Comparison of ENCODE assay signal across 27 cellular contexts in genomic region chr1:230276401-230276800, GRCh38.
DNase-seq lines count a peak whose midpoint lies in the region; ATAC-seq and TF ChIP-seq lines count a peak whose summit lies in the region.
"Had no signal": no experiment of that assay in that cellular context is flagged by ENCODE, and none has a peak within 500 bp of the region (broad histone marks: within the 10 kb centered on the region; RNA-seq: fewer than 3 reads in every experiment).

No MANE protein-coding gene starts in this region.

- no peaks in the 10 kb centered on the region for H3K27me3 Mint-ChIP-seq in activated naive CD8-positive, alpha-beta T cell treated with anti-CD3 and anti-CD28 coated beads for 36 hours
- H3K27me3 Mint-ChIP-seq in activated naive CD8-positive, alpha-beta T cell treated with anti-CD3 and anti-CD28 coated beads, Interleukin-2, amount 50 U/mL, for 24 hours: no peaks in the 10 kb centered on the region
- no peaks in the 10 kb centered on the region for H3K27me3 Mint-ChIP-seq in naive thymus-derived CD8-positive, alpha-beta T cell
- H3K27me3 Mint-ChIP-seq: CD4-positive, CD25-positive, alpha-beta regulatory T cell; stimulated activated naive CD8-positive, alpha-beta T cell treated with anti-CD3 and anti-CD28 coated beads, Interleukin-15, Interleukin-2, amounts not matched to agents 100 ng/mL and 50 ng/mL, for 24 hours; type B pancreatic cell had no signal

- H3K27ac Mint-ChIP-seq in activated naive CD8-positive, alpha-beta T cell treated with anti-CD3 and anti-CD28 coated beads for 36 hours: peak overlapping the region; percentile 31
- no peak overlapping the region for H3K27ac Mint-ChIP-seq in activated naive CD8-positive, alpha-beta T cell treated with anti-CD3 and anti-CD28 coated beads, Interleukin-2, amount 50 U/mL, for 24 hours
- H3K27ac Mint-ChIP-seq in naive thymus-derived CD8-positive, alpha-beta T cell: peak overlapping the region in 6 of 10 donors; percentile 9 to 92 (median 73)
- H3K27ac Mint-ChIP-seq: CD4-positive, CD25-positive, alpha-beta regulatory T cell; stimulated activated naive CD8-positive, alpha-beta T cell treated with anti-CD3 and anti-CD28 coated beads, Interleukin-15, Interleukin-2, amounts not matched to agents 100 ng/mL and 50 ng/mL, for 24 hours; T-helper 1 cell treated with Interleukin-12 subunit alpha and Interleukin-12 subunit beta and Interleukin-4 antibody, amounts not matched to agents 30 μg/mL and 1 μg/mL, for 36 hours; type B pancreatic cell had no signal

- no peak overlapping the region for H3K4me3 ChIP-seq in Peyer's patch
- no peak overlapping the region for H3K4me3 ChIP-seq in upper lobe of right lung
- no peak overlapping the region for H3K4me3 ChIP-seq in foreskin fibroblast (ENCODE audit: low read depth in 1 of 2, low read length in 2 of 2)
- H3K4me3 ChIP-seq in PC-3 (ENCODE audit: low read length): no peak overlapping the region
- H3K4me3 ChIP-seq: hepatocyte had no signal

- DNase-seq in activated naive CD8-positive, alpha-beta T cell treated with anti-CD3 and anti-CD28 coated beads for 36 hours: no peak
- no peak for DNase-seq in activated naive CD8-positive, alpha-beta T cell treated with anti-CD3 and anti-CD28 coated beads, Interleukin-2, amount 50 U/mL, for 24 hours
- DNase-seq in Peyer's patch: peak in 2 of 3 donors; percentile 24
- DNase-seq in naive thymus-derived CD8-positive, alpha-beta T cell: peak in 1 of 10 donors; percentile 34
- peak; percentile 34 for DNase-seq in upper lobe of right lung
- DNase-seq in foreskin fibroblast: no peak
- DNase-seq in PC-3: no peak
- no peak for DNase-seq in NCI-H1694 treated with DMSO at 0.1 percent for 48 hours (lab: John Stamatoyannopoulos, UW)
- DNase-seq: activated CD4-positive, alpha-beta T cell treated with anti-CD3 and anti-CD28 coated beads, Interleukin-2, amount 50 U/mL, for 48 hours; activated T-cell treated with anti-CD3 and anti-CD28 coated beads, Interleukin-2, amount 50 U/mL, for 4 hours; cerebellar nuclear complex; DMS 273 treated with DMSO at 0.1 percent for 48 hours; erythroblast; H7; immature natural killer cell; IMR-90; NCI-H1417; NCI-H510A treated with DMSO at 0.1 percent for 48 hours; small intestine; stimulated activated CD4-positive, alpha-beta T cell treated with anti-CD3 and anti-CD28 coated beads, Interleukin-2, amount 100 ng/mL, for 48 hours had no signal

- H3K36me3 ChIP-seq in Peyer's patch (peaks cover 0 to 46% (median 0%) of the 10 kb centered on the region in 3 donors), upper lobe of right lung (peaks cover 56% of the 10 kb centered on the region), PC-3 (ENCODE audit: low read depth, low read length) (peaks cover 55% of the 10 kb centered on the region)

- H3K9me3 ChIP-seq in Peyer's patch: no peaks in the 10 kb centered on the region
- H3K9me3 ChIP-seq in upper lobe of right lung: no peaks in the 10 kb centered on the region
- H3K9me3 ChIP-seq in PC-3 (ENCODE audit: low read length): no peaks in the 10 kb centered on the region

- no peak for TF ChIP-seq CTCF in Peyer's patch (IDR thresholded peaks at IDR 0.05)
- TF ChIP-seq CTCF in upper lobe of right lung (IDR thresholded peaks at IDR 0.05): no peak
- TF ChIP-seq CTCF in foreskin fibroblast (IDR thresholded peaks at IDR 0.05; ENCODE audit: low read depth, low read length): no peak
- no peak for TF ChIP-seq CTCF in PC-3 (conservative IDR thresholded peaks at IDR 0.05; ENCODE audit: low read depth, low read length)

- CTCF ChIA-PET in PC-3 (lab: Charles Lee): interaction anchor here (0.6 kb wide), 1 partner anchor 410 kb away, joined by 3 read pairs; no protein-coding TSS in a partner anchor

- no peak overlapping the region for H3K4me3 Mint-ChIP-seq in activated naive CD8-positive, alpha-beta T cell treated with anti-CD3 and anti-CD28 coated beads for 36 hours
- no peak overlapping the region for H3K4me3 Mint-ChIP-seq in activated naive CD8-positive, alpha-beta T cell treated with anti-CD3 and anti-CD28 coated beads, Interleukin-2, amount 50 U/mL, for 24 hours
- peak overlapping the region in 2 of 10 donors; percentile 12 to 58 for H3K4me3 Mint-ChIP-seq in naive thymus-derived CD8-positive, alpha-beta T cell
- H3K4me3 Mint-ChIP-seq: activated T-cell treated with anti-CD3 and anti-CD28 coated beads, Interleukin-2, amount 50 U/mL, for 4 hours; immature natural killer cell; stimulated activated naive CD8-positive, alpha-beta T cell treated with anti-CD3 and anti-CD28 coated beads, Interleukin-15, Interleukin-2, amounts not matched to agents 100 ng/mL and 50 ng/mL, for 24 hours; T-helper 1 cell treated with Interleukin-12 subunit alpha and Interleukin-12 subunit beta and Interleukin-4 antibody, amounts not matched to agents 30 μg/mL and 1 μg/mL, for 36 hours; type B pancreatic cell had no signal

- no peak for TF ChIP-seq POLR2A in Peyer's patch (IDR thresholded peaks at IDR 0.05)

- no peak overlapping the region for H2AFZ ChIP-seq in PC-3 (ENCODE audit: low read length)
- H2AFZ ChIP-seq: hepatocyte had no signal

- H3K9me3 Mint-ChIP-seq in activated naive CD8-positive, alpha-beta T cell treated with anti-CD3 and anti-CD28 coated beads for 36 hours: no peaks in the 10 kb centered on the region
- no peaks in the 10 kb centered on the region for H3K9me3 Mint-ChIP-seq in activated naive CD8-positive, alpha-beta T cell treated with anti-CD3 and anti-CD28 coated beads, Interleukin-2, amount 50 U/mL, for 24 hours
- H3K9me3 Mint-ChIP-seq in naive thymus-derived CD8-positive, alpha-beta T cell: no peaks in the 10 kb centered on the region
- H3K9me3 Mint-ChIP-seq: activated naive CD4-positive, alpha-beta T cell treated with anti-CD3 and anti-CD28 coated beads, Interleukin-2, amount 50 U/mL, for 72 hours; activated T-cell treated with anti-CD3 and anti-CD28 coated beads, Interleukin-2, amount 50 U/mL, for 4 hours; CD4-positive, CD25-positive, alpha-beta regulatory T cell; immature natural killer cell; stimulated activated naive CD8-positive, alpha-beta T cell treated with anti-CD3 and anti-CD28 coated beads, Interleukin-15, Interleukin-2, amounts not matched to agents 100 ng/mL and 50 ng/mL, for 24 hours; T-helper 1 cell treated with Interleukin-12 subunit alpha and Interleukin-12 subunit beta and Interleukin-4 antibody, amounts not matched to agents 30 μg/mL and 1 μg/mL, for 36 hours; type B pancreatic cell had no signal

- H3K9me2 ChIP-seq in PC-3 (replicated peaks; ENCODE audit: low read length): no peaks in the 10 kb centered on the region

- no peak for ATAC-seq in activated naive CD8-positive, alpha-beta T cell treated with anti-CD3 and anti-CD28 coated beads, Interleukin-2, amount 50 U/mL, for 24 hours
- no peak for ATAC-seq in naive thymus-derived CD8-positive, alpha-beta T cell
- no peak for ATAC-seq in upper lobe of right lung
- ATAC-seq in PC-3: no peak
- ATAC-seq: activated naive CD4-positive, alpha-beta T cell treated with anti-CD3 and anti-CD28 coated beads, Interleukin-2, amount 50 U/mL, for 72 hours; activated T-cell treated with anti-CD3 and anti-CD28 coated beads, Interleukin-2, amount 50 U/mL, for 4 hours had no signal

- H3K79me2 ChIP-seq in PC-3 (ENCODE audit: low read length): no peaks in the 10 kb centered on the region
- H3K79me2 ChIP-seq: hepatocyte had no signal

- H3K27me3 ChIP-seq in Peyer's patch (no peaks in the 10 kb centered on the region), upper lobe of right lung (no peaks in the 10 kb centered on the region), PC-3 (ENCODE audit: low read length) (no peaks in the 10 kb centered on the region)
- H3K27me3 ChIP-seq: hepatocyte had no signal

- H3F3A ChIP-seq in PC-3 (ENCODE audit: low read length, unreplicated experiment): peaks cover 9% of the 10 kb centered on the region

- peaks cover 59% of the 10 kb centered on the region for H3K4me1 Mint-ChIP-seq in activated naive CD8-positive, alpha-beta T cell treated with anti-CD3 and anti-CD28 coated beads for 36 hours
- peaks cover 61% of the 10 kb centered on the region for H3K4me1 Mint-ChIP-seq in activated naive CD8-positive, alpha-beta T cell treated with anti-CD3 and anti-CD28 coated beads, Interleukin-2, amount 50 U/mL, for 24 hours
- peaks cover 39 to 68% (median 65%) of the 10 kb centered on the region in 4 donors for H3K4me1 Mint-ChIP-seq in naive thymus-derived CD8-positive, alpha-beta T cell

- intact Hi-C loops in upper lobe of right lung (cut with DNase I) (no loop called here), PC-3 (cut with micrococcal nuclease) (no loop called here)

- H3K4me2 ChIP-seq in PC-3 (ENCODE audit: low read length): no peak overlapping the region
- H3K4me2 ChIP-seq: hepatocyte had no signal

- no TSS peak for BruUV-seq in PC-3 (replicated peaks; lab: Mats Ljungman, UMichigan)

- H4K20me1 ChIP-seq in PC-3 (ENCODE audit: low read length): 0 out of 2 replicates have a peak, but pooled peaks cover 5% of the 10 kb centered on the region

- POLR2A ChIA-PET in naive thymus-derived CD8-positive, alpha-beta T cell (lab: Charles Lee): no interaction called here
- POLR2A ChIA-PET in PC-3 (lab: Charles Lee; ENCODE audit: unreplicated experiment): no interaction called here

- H3K9ac ChIP-seq in PC-3 (ENCODE audit: low read length): no peak overlapping the region

- peaks cover 0 to 20% (median 14%) of the 10 kb centered on the region in 4 donors for H3K4me1 ChIP-seq in Peyer's patch
- H3K4me1 ChIP-seq in upper lobe of right lung: no peaks in the 10 kb centered on the region
- H3K4me1 ChIP-seq in PC-3 (ENCODE audit: insufficient read depth, low read length): no peaks in the 10 kb centered on the region

- peaks cover 20% of the 10 kb centered on the region for H3K36me3 Mint-ChIP-seq in activated naive CD8-positive, alpha-beta T cell treated with anti-CD3 and anti-CD28 coated beads for 36 hours
- peaks cover 39% of the 10 kb centered on the region for H3K36me3 Mint-ChIP-seq in activated naive CD8-positive, alpha-beta T cell treated with anti-CD3 and anti-CD28 coated beads, Interleukin-2, amount 50 U/mL, for 24 hours (ENCODE audit: low read depth)
- H3K36me3 Mint-ChIP-seq in naive thymus-derived CD8-positive, alpha-beta T cell: peaks cover 0 to 24% (median 0%) of the 10 kb centered on the region in 3 donors

- H3K27ac ChIP-seq in Peyer's patch (peak overlapping the region in 1 of 4 donors; percentile 5), upper lobe of right lung (no peak overlapping the region), PC-3 (ENCODE audit: low read length) (no peak overlapping the region)
- H3K27ac ChIP-seq: hepatocyte, HL-60 had no signal

Comparison
In these comparisons a context has a peak if more than half of its experiments do, and no peak if none do; other contexts are left out.
1. DNase-seq: peak in Peyer's patch (2 of 3) and upper lobe of right lung (single experiment); none in activated naive CD8-positive, alpha-beta T cell treated with anti-CD3 and anti-CD28 coated beads for 36 hours (single experiment), activated naive CD8-positive, alpha-beta T cell treated with anti-CD3 and anti-CD28 coated beads, Interleukin-2, amount 50 U/mL, for 24 hours (single experiment), foreskin fibroblast (0 of 2), PC-3 (single experiment) and NCI-H1694 treated with DMSO at 0.1 percent for 48 hours (single experiment).